Comparison of ENCODE assay signal across 2 cellular contexts in the genomic region with DNA sequence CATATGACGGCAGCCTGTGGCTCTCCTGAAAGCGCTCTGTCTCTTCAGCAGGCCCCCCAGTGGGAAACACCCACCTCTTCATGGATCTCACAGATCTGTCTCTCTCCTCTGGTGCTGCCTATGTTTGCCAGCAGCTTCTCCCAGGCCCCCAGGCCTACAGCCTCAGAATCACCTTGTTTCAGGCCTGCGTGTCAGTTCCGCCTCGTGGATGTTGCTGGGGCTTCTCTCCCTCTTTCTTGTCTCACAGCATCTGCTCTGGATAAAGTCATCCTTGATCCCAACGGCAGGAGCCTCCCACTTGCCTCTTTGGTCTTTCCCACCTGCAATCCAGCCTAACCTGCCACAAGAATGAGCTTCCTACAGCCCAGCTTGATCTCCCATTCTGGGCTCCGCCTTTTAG.
TF ChIP-seq lines count a peak whose summit lies in the region.

No MANE protein-coding gene starts in this region.

TF ChIP-seq in GM12891, 5 proteins besides CTCF, POLR2A, EP300 and RAD21:
- no peak for TF ChIP-seq POU2F2 (IDR thresholded peaks at IDR 0.05; ENCODE audit: low read depth, low read length)
- no peak for TF ChIP-seq POLR2AphosphoS5 (IDR thresholded peaks at IDR 0.05; ENCODE audit: low read depth, low read length)
- TF ChIP-seq TAF1 (IDR thresholded peaks at IDR 0.05; ENCODE audit: low read depth, low read length) = no peak
- no peak for TF ChIP-seq SPI1 (IDR thresholded peaks at IDR 0.05; ENCODE audit: low read depth, low read length)
- no peak for TF ChIP-seq PAX5 (IDR thresholded peaks at IDR 0.05; ENCODE audit: insufficient read depth, low read length, severe bottlenecking)

TF ChIP-seq in SK-N-SH, 30 proteins besides CTCF, POLR2A, EP300 and RAD21:
- TF ChIP-seq FOXM1 (IDR thresholded peaks at IDR 0.05; ENCODE audit: low read depth) = no peak
- no peak for TF ChIP-seq POLR2AphosphoS5 (IDR thresholded peaks at IDR 0.05; ENCODE audit: low read depth, low read length)
- no peak for TF ChIP-seq SMC3 (IDR thresholded peaks at IDR 0.05; ENCODE audit: low read depth, low read length)
